In genomic region chr5:1013238-1013947, GRCh38 we compare ENCODE assay signal across 18 cellular contexts. TPM values are rescaled to one million over a fixed set of nuclear protein-coding genes. Genes with fewer than 3 reads are reported as not detected.
DNase-seq lines count a peak whose midpoint lies in the region; ATAC-seq and TF ChIP-seq lines count a peak whose summit lies in the region.
"Had no signal": no experiment of that assay in that cellular context is flagged by ENCODE, and none has a peak within 500 bp of the region (broad histone marks: within the 10 kb centered on the region; RNA-seq: fewer than 3 reads in every experiment).

No MANE protein-coding gene starts in this region.

- CTCF ChIA-PET in HEK293 (lab: Yijun Ruan, JAX), result interaction anchor here (0.7 to 6.7 kb wide), 4 partner anchors 8 to 127 kb away, joined by 3 to 90 read pairs (median 4); no protein-coding TSS in a partner anchor

- H3K27ac ChIP-seq in HEK293 (ENCODE audit: extremely low read depth, low read depth, low read length) (no peak overlapping the region), RWPE2 (ENCODE audit: poor library complexity, severe bottlenecking) (no peak overlapping the region), right cardiac atrium (ENCODE audit: low read length) (no peak overlapping the region), psoas muscle (no peak overlapping the region)
- H3K27ac ChIP-seq: C4-2B, SK-N-MC had no signal

- POLR2A ChIA-PET in HEK293 (lab: Yijun Ruan, JAX), result interaction anchor here (0.5 kb wide), 1 partner anchor 79 kb away, joined by 3 read pairs; no protein-coding TSS in a partner anchor

- H3K9me3 ChIP-seq in HEK293 (ENCODE audit: control insufficient read depth, insufficient read depth, low read depth, low read length), result no peaks in the 10 kb centered on the region
- H3K9me3 ChIP-seq in RWPE2 (ENCODE audit: severe bottlenecking), result no peaks in the 10 kb centered on the region
- H3K9me3 ChIP-seq in right cardiac atrium (ENCODE audit: control insufficient read depth, low read length), result no peaks in the 10 kb centered on the region
- H3K9me3 ChIP-seq in psoas muscle, result no peaks in the 10 kb centered on the region
- H3K9me3 ChIP-seq: MG63 had no signal

- 91% methylated on average over 19 of the region's 19 CpGs for WGBS in right cardiac atrium
- 75 to 84% (median 79%) methylated on average over 19 of the region's 19 CpGs for WGBS in psoas muscle, 3 donors

- H3K27me3 ChIP-seq in RWPE2 (ENCODE audit: insufficient read depth, poor library complexity, severe bottlenecking) (peaks cover 86% of the 10 kb centered on the region), right cardiac atrium (ENCODE audit: control insufficient read depth, insufficient read depth) (no peaks in the 10 kb centered on the region), psoas muscle (ENCODE audit: insufficient read depth in 3 of 3, low read length in 2 of 3) (peaks cover 0 to 56% (median 6%) of the 10 kb centered on the region in 3 donors)

- intact Hi-C loops in right cardiac atrium (cut with DNase I), result no loop called here
- intact Hi-C loops in psoas muscle (cut with DNase I), result no loop called here

- DNase-seq in RWPE2 (ENCODE audit: low spot score) (peak; percentile 62), right cardiac atrium (peak; percentile 7 to 47 (median 34)), psoas muscle (peak; percentile 5 to 34), middle frontal gyrus (ENCODE audit: extremely low spot score, low spot score) (no peak)
- DNase-seq: H9, IMR-90, MG63, NCI-H1048, NCI-H1436 treated with DMSO at 0.1 percent for 48 hours, NCI-H2029, NCI-H345, NCI-H524 treated with DMSO at 0.1 percent for 48 hours, SHP77 had no signal

- H3K36me3 ChIP-seq in HEK293 (ENCODE audit: control insufficient read depth in 2 of 2, insufficient read depth in 1 of 2, low read length in 2 of 2), result peaks cover 0 to 44% of the 10 kb centered on the region in 2 experiments; a peak in 1 of 3 replicates
- H3K36me3 ChIP-seq in RWPE2 (ENCODE audit: low read depth), result no peaks in the 10 kb centered on the region
- no peaks in the 10 kb centered on the region for H3K36me3 ChIP-seq in psoas muscle (ENCODE audit: insufficient read depth in 1 of 2, low read depth in 1 of 2)

- H3K4me3 ChIP-seq in HEK293 (ENCODE audit: low read depth, low read length) (no peak overlapping the region), RWPE2 (ENCODE audit: severe bottlenecking) (no peak overlapping the region), right cardiac atrium (ENCODE audit: low read length) (no peak overlapping the region), psoas muscle (no peak overlapping the region)
- H3K4me3 ChIP-seq: MG63, SK-N-MC had no signal

- ATAC-seq in RWPE2 (ENCODE audit: low read depth) (no peak), right cardiac atrium (no peak), psoas muscle (no peak), esophagus mucosa (no peak), HG02759 (IDR thresholded peaks at IDR 0.05; ENCODE audit: unreplicated experiment) (no peak)

- TF ChIP-seq CTCF in HEK293 (tag by site-specific recombination; IDR thresholded peaks at IDR 0.05) (no peak), RWPE2 (IDR thresholded peaks at IDR 0.05; ENCODE audit: poor library complexity, severe bottlenecking) (no peak), psoas muscle (IDR thresholded peaks at IDR 0.05) (no peak)

- H3K4me1 ChIP-seq in HEK293 (ENCODE audit: control insufficient read depth, insufficient read depth, low read length), result peaks cover 15% of the 10 kb centered on the region
- no peaks in the 10 kb centered on the region for H3K4me1 ChIP-seq in RWPE2 (ENCODE audit: insufficient read depth, poor library complexity, severe bottlenecking)
- H3K4me1 ChIP-seq in right cardiac atrium (ENCODE audit: control insufficient read depth, insufficient read depth, low read length), result no peaks in the 10 kb centered on the region
- H3K4me1 ChIP-seq in psoas muscle, result no peaks in the 10 kb centered on the region

TF ChIP-seq in HEK293, 187 proteins besides CTCF, POLR2A, EP300 and RAD21:
- TF ChIP-seq ZNF426 (tag by site-specific recombination; IDR thresholded peaks at IDR 0.05) (no peak), ZNF335 (tag by site-specific recombination; conservative IDR thresholded peaks at IDR 0.05) (peak; percentile 38)
TF ChIP-seq in HEK293: peak in this region for 1.

RNA-seq across cellular contexts. Expression of gene NKD2, which starts 4.8 kb away (rescaled TPM):
- total RNA-seq in right cardiac atrium (1 to 10 TPM; 1.9 to 8.6 (median 3.1) TPM), psoas muscle (under 1 TPM in 3 of 4 donors, not detected in 1; 0.59 to 0.96 (median 0.83) TPM), esophagus mucosa (1.1 TPM)
- polyA plus RNA-seq in right cardiac atrium (2.6 TPM), psoas muscle (under 1 TPM; 0.08 to 0.68 (median 0.35) TPM)
- total RNA-seq: IMR-90 had no signal
- polyA plus RNA-seq: IMR-90 had no signal
